Comparison of ENCODE assay signal across 1 cellular context in the genomic region with DNA sequence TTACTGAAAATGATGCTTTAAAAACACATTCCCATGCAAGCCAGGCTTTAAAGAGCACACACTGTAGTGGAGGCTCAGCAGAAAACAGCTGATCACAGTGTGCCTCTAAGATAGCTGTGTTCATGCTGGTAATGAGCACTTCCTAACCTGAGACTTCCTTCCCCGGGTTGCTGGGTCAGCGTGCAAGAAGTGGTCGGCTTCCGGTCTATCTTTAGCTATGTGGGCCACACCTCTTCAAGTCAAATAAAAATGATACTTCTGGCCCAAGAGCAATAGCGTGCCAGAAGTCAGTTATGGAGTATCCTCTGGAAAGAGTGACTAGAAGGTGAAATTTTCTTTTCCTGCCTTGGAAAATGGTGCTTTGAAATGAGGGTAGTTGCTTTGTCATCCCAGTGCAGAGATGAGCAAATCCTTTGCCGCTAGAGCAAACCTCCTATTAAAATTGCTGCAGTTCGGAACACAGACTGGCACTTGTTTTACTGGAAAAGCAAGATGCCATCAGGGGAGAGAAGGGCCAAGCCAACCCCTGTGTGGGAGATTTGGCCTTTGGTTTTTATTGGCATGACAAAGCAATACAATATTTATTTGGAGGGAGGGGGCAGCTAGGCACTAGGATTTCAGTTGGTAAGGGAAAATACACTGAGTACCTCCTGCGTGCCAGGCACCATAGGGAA.
A peak's percentile ranks its signal among the peaks of the same experiment; 100 is the strongest.
TF ChIP-seq lines count a peak whose summit lies in the region.

No MANE protein-coding gene starts in this region.

TF ChIP-seq in K562, 482 proteins besides CTCF, POLR2A, EP300 and RAD21 (continued from another document and continues in another):
- TF ChIP-seq, protein P1, sequence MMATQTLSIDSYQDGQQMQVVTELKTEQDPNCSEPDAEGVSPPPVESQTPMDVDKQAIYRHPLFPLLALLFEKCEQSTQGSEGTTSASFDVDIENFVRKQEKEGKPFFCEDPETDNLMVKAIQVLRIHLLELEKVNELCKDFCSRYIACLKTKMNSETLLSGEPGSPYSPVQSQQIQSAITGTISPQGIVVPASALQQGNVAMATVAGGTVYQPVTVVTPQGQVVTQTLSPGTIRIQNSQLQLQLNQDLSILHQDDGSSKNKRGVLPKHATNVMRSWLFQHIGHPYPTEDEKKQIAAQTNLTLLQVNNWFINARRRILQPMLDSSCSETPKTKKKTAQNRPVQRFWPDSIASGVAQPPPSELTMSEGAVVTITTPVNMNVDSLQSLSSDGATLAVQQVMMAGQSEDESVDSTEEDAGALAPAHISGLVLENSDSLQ (IDR thresholded peaks at IDR 0.05), result no peak
- TF ChIP-seq ELK1 (CRISPR knock-in tag; IDR thresholded peaks at IDR 0.05) (no peak), SMARCE1 (IDR thresholded peaks at IDR 0.05) (no peak), CHD2 (IDR thresholded peaks at IDR 0.05; ENCODE audit: low read depth, low read length) (no peak), TFE3 (CRISPR knock-in tag; IDR thresholded peaks at IDR 0.05) (no peak), ZNF41 (CRISPR knock-in tag; conservative IDR thresholded peaks at IDR 0.05) (no peak), KLF6 (CRISPR knock-in tag; IDR thresholded peaks at IDR 0.05; ENCODE audit: borderline replicate concordance) (no peak), ELF2 (CRISPR knock-in tag; IDR thresholded peaks at IDR 0.05) (no peak), NCOA6 (IDR thresholded peaks at IDR 0.05) (no peak), ZNF184 (CRISPR knock-in tag; IDR thresholded peaks at IDR 0.05) (no peak), CHCHD3 (CRISPR knock-in tag; IDR thresholded peaks at IDR 0.05) (no peak), HDAC2 (IDR thresholded peaks at IDR 0.05) (peak; percentile 45; the same call in 1 of the 2 replicates), FIP1L1 (IDR thresholded peaks at IDR 0.05; ENCODE audit: low read depth, low read length, poor library complexity, severe bottlenecking) (no peak), ETV6 (IDR thresholded peaks at IDR 0.05; ENCODE audit: borderline replicate concordance in 1 of 2, low read depth in 2 of 2, low read length in 1 of 2) (peak in 1 of 2 experiments; percentile 52; a peak in 1 of 4 replicates), ETV6 (CRISPR knock-in tag; IDR thresholded peaks at IDR 0.05; ENCODE audit: borderline replicate concordance) (no peak), PHF8 (IDR thresholded peaks at IDR 0.05; ENCODE audit: borderline replicate concordance, low read length) (no peak), HMGN3 (IDR thresholded peaks at IDR 0.05; ENCODE audit: borderline replicate concordance, extremely low read depth, insufficient read length, low read depth, low read length) (no peak), ZNF217 (CRISPR knock-in tag; IDR thresholded peaks at IDR 0.05) (no peak), ZNF165 (CRISPR knock-in tag; IDR thresholded peaks at IDR 0.05; ENCODE audit: borderline replicate concordance) (no peak), ZKSCAN1 (IDR thresholded peaks at IDR 0.05; ENCODE audit: low read depth, low read length) (no peak), NRF1 (conservative IDR thresholded peaks at IDR 0.05 in 1 of 2, IDR thresholded peaks at IDR 0.05 in 1 of 2) (no peak), PRDM10 (IDR thresholded peaks at IDR 0.05; ENCODE audit: partially characterized antibody) (no peak), THAP12 (CRISPR knock-in tag; IDR thresholded peaks at IDR 0.05) (no peak), EP400 (IDR thresholded peaks at IDR 0.05) (peak; percentile 18; the same call in 1 of the 2 replicates), HDAC1 (IDR thresholded peaks at IDR 0.05) (peak in 1 of 2 experiments; percentile 62; a peak in 2 of 4 replicates), HOXB6 (CRISPR knock-in tag; IDR thresholded peaks at IDR 0.05; ENCODE audit: borderline replicate concordance) (no peak), STAT5A (IDR thresholded peaks at IDR 0.05; ENCODE audit: borderline replicate concordance, low read length) (no peak), PHB (CRISPR knock-in tag; IDR thresholded peaks at IDR 0.05) (no peak), NFRKB (IDR thresholded peaks at IDR 0.05; ENCODE audit: low read depth) (no peak), POLR3G (IDR thresholded peaks at IDR 0.05; ENCODE audit: extremely low read depth, insufficient read length, insufficient replicate concordance) (no peak), RFX1 (IDR thresholded peaks at IDR 0.05) (no peak), ZFP36 (IDR thresholded peaks at IDR 0.05; ENCODE audit: low read depth, low read length, partially characterized antibody) (no peak), ZNF551 (CRISPR knock-in tag; IDR thresholded peaks at IDR 0.05) (no peak), ZFX (CRISPR knock-in tag; IDR thresholded peaks at IDR 0.05) (no peak), CBX1 (IDR thresholded peaks at IDR 0.05; ENCODE audit: low read depth) (no peak), KDM5B (IDR thresholded peaks at IDR 0.05; ENCODE audit: insufficient replicate concordance, low read depth, low read length) (no peak), NONO (IDR thresholded peaks at IDR 0.05; ENCODE audit: low read depth in 2 of 2, low read length in 1 of 2) (no peak), HEY1 (CRISPR knock-in tag; IDR thresholded peaks at IDR 0.05; ENCODE audit: borderline replicate concordance) (no peak), KLF1 (tag; IDR thresholded peaks at IDR 0.05) (no peak), CCNT2 (IDR thresholded peaks at IDR 0.05; ENCODE audit: borderline replicate concordance, extremely low read depth, insufficient read length, low read depth, low read length) (no peak), KDM2B (CRISPR knock-in tag; IDR thresholded peaks at IDR 0.05) (no peak), FOXA3 (CRISPR knock-in tag; conservative IDR thresholded peaks at IDR 0.05 in 1 of 2, IDR thresholded peaks at IDR 0.05 in 1 of 2) (no peak), YBX1 (IDR thresholded peaks at IDR 0.05) (no peak), CHD1 (IDR thresholded peaks at IDR 0.05; ENCODE audit: low read length) (no peak), ZNF175 (CRISPR knock-in tag; IDR thresholded peaks at IDR 0.05; ENCODE audit: low read depth) (no peak), TEAD1 (CRISPR knock-in tag; IDR thresholded peaks at IDR 0.05) (no peak), ZNF444 (CRISPR knock-in tag; IDR thresholded peaks at IDR 0.05) (no peak), KLF10 (CRISPR knock-in tag; IDR thresholded peaks at IDR 0.05) (no peak)
- TF ChIP-seq, protein P2, sequence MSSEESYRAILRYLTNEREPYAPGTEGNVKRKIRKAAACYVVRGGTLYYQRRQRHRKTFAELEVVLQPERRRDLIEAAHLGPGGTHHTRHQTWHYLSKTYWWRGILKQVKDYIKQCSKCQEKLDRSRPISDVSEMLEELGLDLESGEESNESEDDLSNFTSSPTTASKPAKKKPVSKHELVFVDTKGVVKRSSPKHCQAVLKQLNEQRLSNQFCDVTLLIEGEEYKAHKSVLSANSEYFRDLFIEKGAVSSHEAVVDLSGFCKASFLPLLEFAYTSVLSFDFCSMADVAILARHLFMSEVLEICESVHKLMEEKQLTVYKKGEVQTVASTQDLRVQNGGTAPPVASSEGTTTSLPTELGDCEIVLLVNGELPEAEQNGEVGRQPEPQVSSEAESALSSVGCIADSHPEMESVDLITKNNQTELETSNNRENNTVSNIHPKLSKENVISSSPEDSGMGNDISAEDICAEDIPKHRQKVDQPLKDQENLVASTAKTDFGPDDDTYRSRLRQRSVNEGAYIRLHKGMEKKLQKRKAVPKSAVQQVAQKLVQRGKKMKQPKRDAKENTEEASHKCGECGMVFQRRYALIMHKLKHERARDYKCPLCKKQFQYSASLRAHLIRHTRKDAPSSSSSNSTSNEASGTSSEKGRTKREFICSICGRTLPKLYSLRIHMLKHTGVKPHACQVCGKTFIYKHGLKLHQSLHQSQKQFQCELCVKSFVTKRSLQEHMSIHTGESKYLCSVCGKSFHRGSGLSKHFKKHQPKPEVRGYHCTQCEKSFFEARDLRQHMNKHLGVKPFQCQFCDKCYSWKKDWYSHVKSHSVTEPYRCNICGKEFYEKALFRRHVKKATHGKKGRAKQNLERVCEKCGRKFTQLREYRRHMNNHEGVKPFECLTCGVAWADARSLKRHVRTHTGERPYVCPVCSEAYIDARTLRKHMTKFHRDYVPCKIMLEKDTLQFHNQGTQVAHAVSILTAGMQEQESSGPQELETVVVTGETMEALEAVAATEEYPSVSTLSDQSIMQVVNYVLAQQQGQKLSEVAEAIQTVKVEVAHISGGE (CRISPR knock-in tag; IDR thresholded peaks at IDR 0.05), result peak in 1 of 3 experiments; percentile 30; a peak in 1 of 6 replicates
- TF ChIP-seq, protein P3, sequence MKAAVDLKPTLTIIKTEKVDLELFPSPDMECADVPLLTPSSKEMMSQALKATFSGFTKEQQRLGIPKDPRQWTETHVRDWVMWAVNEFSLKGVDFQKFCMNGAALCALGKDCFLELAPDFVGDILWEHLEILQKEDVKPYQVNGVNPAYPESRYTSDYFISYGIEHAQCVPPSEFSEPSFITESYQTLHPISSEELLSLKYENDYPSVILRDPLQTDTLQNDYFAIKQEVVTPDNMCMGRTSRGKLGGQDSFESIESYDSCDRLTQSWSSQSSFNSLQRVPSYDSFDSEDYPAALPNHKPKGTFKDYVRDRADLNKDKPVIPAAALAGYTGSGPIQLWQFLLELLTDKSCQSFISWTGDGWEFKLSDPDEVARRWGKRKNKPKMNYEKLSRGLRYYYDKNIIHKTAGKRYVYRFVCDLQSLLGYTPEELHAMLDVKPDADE (conservative IDR thresholded peaks at IDR 0.05; ENCODE audit: control insufficient read depth, low read depth, low read length), result no peak
- TF ChIP-seq, protein P4, sequence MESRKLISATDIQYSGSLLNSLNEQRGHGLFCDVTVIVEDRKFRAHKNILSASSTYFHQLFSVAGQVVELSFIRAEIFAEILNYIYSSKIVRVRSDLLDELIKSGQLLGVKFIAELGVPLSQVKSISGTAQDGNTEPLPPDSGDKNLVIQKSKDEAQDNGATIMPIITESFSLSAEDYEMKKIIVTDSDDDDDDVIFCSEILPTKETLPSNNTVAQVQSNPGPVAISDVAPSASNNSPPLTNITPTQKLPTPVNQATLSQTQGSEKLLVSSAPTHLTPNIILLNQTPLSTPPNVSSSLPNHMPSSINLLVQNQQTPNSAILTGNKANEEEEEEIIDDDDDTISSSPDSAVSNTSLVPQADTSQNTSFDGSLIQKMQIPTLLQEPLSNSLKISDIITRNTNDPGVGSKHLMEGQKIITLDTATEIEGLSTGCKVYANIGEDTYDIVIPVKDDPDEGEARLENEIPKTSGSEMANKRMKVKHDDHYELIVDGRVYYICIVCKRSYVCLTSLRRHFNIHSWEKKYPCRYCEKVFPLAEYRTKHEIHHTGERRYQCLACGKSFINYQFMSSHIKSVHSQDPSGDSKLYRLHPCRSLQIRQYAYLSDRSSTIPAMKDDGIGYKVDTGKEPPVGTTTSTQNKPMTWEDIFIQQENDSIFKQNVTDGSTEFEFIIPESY (CRISPR knock-in tag; IDR thresholded peaks at IDR 0.05), result no peak
